Comparison of ENCODE assay signal across 8 cellular contexts in genomic region chr1:112673589-112674439, GRCh38. TPM values are rescaled to one million over a fixed set of nuclear protein-coding genes. Genes with fewer than 3 reads are reported as not detected.
DNase-seq lines count a peak whose midpoint lies in the region; ATAC-seq and TF ChIP-seq lines count a peak whose summit lies in the region.

No MANE protein-coding gene starts in this region.

- peak overlapping the region; percentile 85 for H3K9ac ChIP-seq in PC-3 (ENCODE audit: low read length)
- peak overlapping the region; percentile 82 to 85 for H3K9ac ChIP-seq in stomach smooth muscle (ENCODE audit: low read length in 2 of 2)

- H3K36me3 ChIP-seq in PC-3 (ENCODE audit: low read depth, low read length) (peaks cover 24% of the 10 kb centered on the region), stomach smooth muscle (ENCODE audit: control insufficient read depth in 2 of 2, insufficient read depth in 2 of 2, low read length in 2 of 2) (peaks cover 10 to 17% of the 10 kb centered on the region in 2 donors)

- H4K20me1 ChIP-seq in PC-3 (ENCODE audit: low read length): no peaks in the 10 kb centered on the region

- H3K27me3 ChIP-seq in PC-3 (ENCODE audit: low read length) (no peaks in the 10 kb centered on the region), stomach smooth muscle (ENCODE audit: control insufficient read depth in 1 of 2, insufficient read depth in 2 of 2, low read length in 2 of 2) (no peaks in the 10 kb centered on the region)

- H3K4me3 ChIP-seq in PC-3 (ENCODE audit: low read length) (peak overlapping the region; percentile 99), choroid plexus epithelial cell (ENCODE audit: low read depth, low read length) (peak overlapping the region; percentile 81), stomach smooth muscle (ENCODE audit: low read length in 2 of 2) (peak overlapping the region; percentile 78 to 85)

- TF ChIP-seq CTCF in PC-3 (conservative IDR thresholded peaks at IDR 0.05; ENCODE audit: low read depth, low read length): peak; percentile 68
- peak; percentile 70 for TF ChIP-seq CTCF in choroid plexus epithelial cell (conservative IDR thresholded peaks at IDR 0.05; ENCODE audit: low read depth, low read length)

- peaks cover 30% of the 10 kb centered on the region for H3K79me2 ChIP-seq in PC-3 (ENCODE audit: low read length)

- peaks cover 7% of the 10 kb centered on the region for H3F3A ChIP-seq in PC-3 (ENCODE audit: low read length, unreplicated experiment)

- BruUV-seq in PC-3 (replicated peaks; lab: Mats Ljungman, UMichigan): TSS peak; percentile 35

- H3K27ac ChIP-seq in PC-3 (ENCODE audit: low read length): peak overlapping the region; percentile 53
- H3K27ac ChIP-seq in stomach smooth muscle (ENCODE audit: low read length): peak overlapping the region; percentile 81

- H3K9me3 ChIP-seq in PC-3 (ENCODE audit: low read length) (no peaks in the 10 kb centered on the region), stomach smooth muscle (ENCODE audit: control insufficient read depth in 2 of 2, low read length in 2 of 2) (no peaks in the 10 kb centered on the region)

- CTCF ChIA-PET in PC-3 (lab: Charles Lee): interaction anchor here (0.5 to 2.1 kb wide), 9 partner anchors 9 to 172 kb away, joined by 3 to 7 read pairs (median 4); partner anchors contain the start of genes PPM1J and RHOC

- peak overlapping the region; percentile 100 for H3K4me2 ChIP-seq in PC-3 (ENCODE audit: low read length)

- intact Hi-C loops in PC-3 (cut with micrococcal nuclease): loop anchor here (1.0 to 5.0 kb wide), 5 partner anchors 33 to 282 kb away; partner anchors contain the start of gene RHOC

- peak overlapping the region; percentile 83 for H2AFZ ChIP-seq in PC-3 (ENCODE audit: low read length)

- DNase-seq in Daoy (ENCODE audit: low read depth) (peak; percentile 48), HCEC 1CT (peak; percentile 73), PC-3 (peak; percentile 66), choroid plexus epithelial cell (ENCODE audit: low read depth) (peak; percentile 89), left lobe of liver (ENCODE audit: low spot score) (no peak), occipital lobe (lab: John Stamatoyannopoulos, UW) (no peak)

- H3K4me1 ChIP-seq in PC-3 (ENCODE audit: insufficient read depth, low read length) (peaks cover 24% of the 10 kb centered on the region), stomach smooth muscle (ENCODE audit: control insufficient read depth, insufficient read depth, low read length) (peaks cover 15% of the 10 kb centered on the region)

- ATAC-seq in PC-3 (peak; percentile 53), left lobe of liver (peak; percentile 72), HG03460 (IDR thresholded peaks at IDR 0.05; ENCODE audit: unreplicated experiment) (no peak)

- POLR2A ChIA-PET in PC-3 (lab: Charles Lee; ENCODE audit: unreplicated experiment): interaction anchor here (0.5 to 1.5 kb wide), 3 partner anchors 31 to 283 kb away, joined by 4 to 7 read pairs (median 4); no protein-coding TSS in a partner anchor

- H3K9me2 ChIP-seq in PC-3 (replicated peaks; ENCODE audit: low read length): no peaks in the 10 kb centered on the region

RNA-seq across cellular contexts. Expression of gene MOV10, which starts 0.6 kb away (rescaled TPM):
- total RNA-seq in Daoy (2014; rRNA removed; shearing (Covaris generic)): 57.2 and 59.9 TPM in 2 replicates
- total RNA-seq in PC-3 (2014; rRNA removed) (68.5 and 71.6 TPM in 2 replicates), left lobe of liver (44.3 TPM), occipital lobe (3.7 TPM)

RNA-seq across cellular contexts. Expression of gene RHOC, which starts 33.1 kb away (rescaled TPM):
- total RNA-seq in Daoy (2014; rRNA removed; shearing (Covaris generic)): 443 and 466 TPM in 2 replicates
- total RNA-seq in PC-3 (2014; rRNA removed): 399 and 405 TPM in 2 replicates
- 55.3 TPM for total RNA-seq in left lobe of liver
- total RNA-seq in occipital lobe: 37.6 TPM

RNA-seq across cellular contexts. Expression of gene PPM1J, which starts 41.3 kb away (rescaled TPM):
- 0.06 TPM in 1 of 2 replicates, not detected in the other for total RNA-seq in Daoy (2014; rRNA removed; shearing (Covaris generic))
- total RNA-seq in PC-3 (2014; rRNA removed) (0.80 and 1.4 TPM in 2 replicates), left lobe of liver (0.33 TPM), occipital lobe (4.4 TPM)

RNA-seq across cellular contexts. Expression of gene CAPZA1, which starts 54.2 kb away (rescaled TPM):
- total RNA-seq in Daoy (2014; rRNA removed; shearing (Covaris generic)): 322 and 342 TPM in 2 replicates
- total RNA-seq in PC-3 (2014; rRNA removed): 177 and 273 TPM in 2 replicates
- total RNA-seq in left lobe of liver: 32.8 TPM
- total RNA-seq in occipital lobe: 83.3 TPM

RNA-seq across cellular contexts. Expression of gene ST7L, which starts 54.9 kb away (rescaled TPM):
- 29.6 and 31.5 TPM in 2 replicates for total RNA-seq in Daoy (2014; rRNA removed; shearing (Covaris generic))
- total RNA-seq in PC-3 (2014; rRNA removed) (13.8 and 17.5 TPM in 2 replicates), left lobe of liver (6.2 TPM), occipital lobe (42.6 TPM)

Comparison
In these comparisons a context has a peak if more than half of its experiments do, and no peak if none do; other contexts are left out.
1. DNase-seq: peak in Daoy (single experiment), HCEC 1CT (single experiment), PC-3 (single experiment) and choroid plexus epithelial cell (single experiment); none in left lobe of liver (single experiment) and occipital lobe (single experiment).
2. Peak in every context shown above with its lines, with median percentiles within 50 percentile points of each other: H3K4me3 ChIP-seq.